ENCODE assay signal across 13 cellular contexts in the genomic region with DNA sequence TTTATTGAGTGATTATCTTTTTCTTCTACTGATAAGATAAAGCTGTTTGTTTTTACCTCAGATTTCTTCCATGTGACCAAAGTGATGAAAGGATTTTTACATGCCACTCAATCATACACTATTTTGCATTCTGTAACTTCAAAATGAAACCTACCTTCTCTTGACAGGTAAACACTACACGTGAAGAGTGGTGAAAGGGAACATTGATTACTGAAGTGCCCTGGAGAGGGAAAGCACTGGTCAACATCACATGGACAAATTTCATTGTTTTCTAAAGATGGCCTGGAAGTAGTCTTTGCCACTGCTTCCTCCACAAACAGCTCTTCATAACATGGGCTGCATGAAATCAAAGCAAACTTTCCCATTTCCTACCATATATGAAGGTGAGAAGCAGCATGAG.
A peak's percentile ranks its signal among the peaks of the same experiment; 100 is the strongest.
DNase-seq lines count a peak whose midpoint lies in the region; ATAC-seq and TF ChIP-seq lines count a peak whose summit lies in the region.
"Had no signal": no experiment of that assay in that cellular context is flagged by ENCODE, and none has a peak within 500 bp of the region (broad histone marks: within the 10 kb centered on the region; RNA-seq: fewer than 3 reads in every experiment).

No MANE protein-coding gene starts in this region.

- H3K4me3 ChIP-seq in right atrium auricular region (no peak overlapping the region), thyroid gland (replicated peaks in 1 of 3) (peak overlapping the region in 1 of 3 donors; percentile 5)
- H3K4me3 ChIP-seq: BLaER1 treated with 17β-estradiol and CSF1 and Interleukin-3, amounts not matched to agents 10 nM and 100 nM; GM23248; HAP-1 had no signal

- H3K9me3 ChIP-seq in right atrium auricular region (no peaks in the 10 kb centered on the region), thyroid gland (no peaks in the 10 kb centered on the region)
- H3K9me3 ChIP-seq: BLaER1 treated with 17β-estradiol and CSF1 and Interleukin-3, amounts not matched to agents 10 nM and 100 nM; HAP-1 had no signal

- WGBS in thyroid gland, 2 donors, result 31 to 34% methylated on average over 1 of the region's 1 CpG

- peak; percentile 71 for ATAC-seq in left ventricle myocardium superior
- ATAC-seq: CD8-positive, alpha-beta T cell had no signal

- TF ChIP-seq POLR2A in thyroid gland (IDR thresholded peaks at IDR 0.05), result peak in 1 of 2 donors; percentile 9

- H3K4me1 ChIP-seq in right atrium auricular region, result peaks cover 0 to 15% of the 10 kb centered on the region in 2 donors
- peaks cover 12 to 20% of the 10 kb centered on the region in 2 donors for H3K4me1 ChIP-seq in thyroid gland
- H3K4me1 ChIP-seq: BLaER1 treated with 17β-estradiol and CSF1 and Interleukin-3, amounts not matched to agents 10 nM and 100 nM had no signal

- no peak overlapping the region for H3K27ac ChIP-seq in right atrium auricular region
- H3K27ac ChIP-seq in thyroid gland, result peak overlapping the region; percentile 51 to 62 (median 52)
- H3K27ac ChIP-seq: BLaER1 treated with 17β-estradiol and CSF1 and Interleukin-3, amounts not matched to agents 10 nM and 100 nM; GM23248 had no signal

- DNase-seq in NCI-H510A treated with DMSO at 0.1 percent for 48 hours (lab: John Stamatoyannopoulos, UW) (peak; percentile 47), NCI-H510A (lab: John Stamatoyannopoulos, UW) (no peak), left ventricle myocardium superior (no peak), right atrium auricular region (ENCODE audit: low spot score) (no peak), thyroid gland (peak; percentile 12 to 17), NCI-H2107 (lab: John Stamatoyannopoulos, UW) (no peak), NCI-H1092 (lab: John Stamatoyannopoulos, UW) (no peak)
- DNase-seq: Calu3; CD8-positive, alpha-beta T cell; GM23248; IMR-90 had no signal

- intact Hi-C loops in left ventricle myocardium superior (cut with micrococcal nuclease) (no loop called here), thyroid gland (cut with DNase I) (no loop called here)

- TF ChIP-seq CTCF in right atrium auricular region (IDR thresholded peaks at IDR 0.05) (no peak), thyroid gland (IDR thresholded peaks at IDR 0.05) (no peak)

- H3K27me3 ChIP-seq in right atrium auricular region (no peaks in the 10 kb centered on the region), thyroid gland (no peaks in the 10 kb centered on the region)
- H3K27me3 ChIP-seq: BLaER1 treated with 17β-estradiol and CSF1 and Interleukin-3, amounts not matched to agents 10 nM and 100 nM had no signal

- H3K36me3 ChIP-seq in right atrium auricular region, result no peaks in the 10 kb centered on the region
- H3K36me3 ChIP-seq in thyroid gland, result no peaks in the 10 kb centered on the region

Comparison
In these comparisons a context has a peak if more than half of its experiments do, and no peak if none do; other contexts are left out.
1. DNase-seq: peak in NCI-H510A treated with DMSO at 0.1 percent for 48 hours (single experiment) and thyroid gland (2 of 2); none in NCI-H510A (single experiment), left ventricle myocardium superior (single experiment), right atrium auricular region (single experiment), NCI-H2107 (single experiment) and NCI-H1092 (single experiment).
2. H3K27ac ChIP-seq: peak in thyroid gland (3 of 3); none in right atrium auricular region (0 of 2).